In the genomic region with DNA sequence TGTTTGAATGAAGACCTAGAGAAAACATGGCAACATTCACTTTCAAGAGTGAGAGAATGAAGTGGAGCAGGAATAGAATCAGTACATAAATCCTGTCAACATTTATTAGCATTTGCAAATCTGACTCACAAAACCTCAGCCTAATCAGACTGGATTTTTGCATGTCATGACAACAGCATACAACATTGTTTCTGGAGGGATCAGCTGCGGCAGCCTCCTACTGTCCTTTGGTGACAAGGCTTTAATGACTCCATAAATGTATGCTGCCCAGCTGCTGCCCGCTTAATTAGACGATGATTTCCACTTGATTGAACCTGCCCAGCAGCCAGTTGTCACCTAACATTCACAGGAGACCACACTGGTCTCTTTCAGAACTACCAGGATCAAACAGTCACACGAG, we compare ENCODE assay signal across 16 cellular contexts. TPM values are rescaled to one million over a fixed set of nuclear protein-coding genes. Genes with fewer than 3 reads are reported as not detected.
A peak's percentile ranks its signal among the peaks of the same experiment; 100 is the strongest.
DNase-seq lines count a peak whose midpoint lies in the region; ATAC-seq and TF ChIP-seq lines count a peak whose summit lies in the region.
"Had no signal": no experiment of that assay in that cellular context is flagged by ENCODE, and none has a peak within 500 bp of the region (broad histone marks: within the 10 kb centered on the region; RNA-seq: fewer than 3 reads in every experiment).

No MANE protein-coding gene starts in this region.

- H3K9me3 ChIP-seq in smooth muscle cell (replicated peaks; ENCODE audit: low read depth) = no peaks in the 10 kb centered on the region
- H3K9me3 ChIP-seq: upper lobe of left lung had no signal

- H3K4me3 ChIP-seq in epithelial cell of esophagus (ENCODE audit: low read length) (no peak overlapping the region), smooth muscle cell (no peak overlapping the region)
- H3K4me3 ChIP-seq: upper lobe of left lung had no signal

- no peak overlapping the region for H2AFZ ChIP-seq in smooth muscle cell (ENCODE audit: low read depth)

- peaks cover 25% of the 10 kb centered on the region for H4K20me1 ChIP-seq in smooth muscle cell (ENCODE audit: low read depth)

- H3K4me3 Mint-ChIP-seq in immature natural killer cell = no peak overlapping the region
- H3K4me3 Mint-ChIP-seq: activated T-cell treated with anti-CD3 and anti-CD28 coated beads, Interleukin-2, amount 50 U/mL, for 4 hours had no signal

- H3K36me3 ChIP-seq in smooth muscle cell (ENCODE audit: low read depth) = no peaks in the 10 kb centered on the region

- no peaks in the 10 kb centered on the region for H3K27me3 ChIP-seq in smooth muscle cell (ENCODE audit: low read depth)
- H3K27me3 ChIP-seq: upper lobe of left lung had no signal

- no peaks in the 10 kb centered on the region for H3K4me1 ChIP-seq in smooth muscle cell (ENCODE audit: low read depth)
- H3K4me1 ChIP-seq: upper lobe of left lung had no signal

- peak overlapping the region; percentile 56 for H3K9ac ChIP-seq in smooth muscle cell (ENCODE audit: low read depth)

- TF ChIP-seq CTCF in epithelial cell of esophagus (IDR thresholded peaks at IDR 0.05; ENCODE audit: insufficient read depth, low read depth, low read length, missing control alignments) (no peak), smooth muscle cell (IDR thresholded peaks at IDR 0.05; ENCODE audit: borderline replicate concordance, insufficient read depth, poor library complexity, severe bottlenecking) (no peak)

- no peak overlapping the region for H3K27ac Mint-ChIP-seq in immature natural killer cell

- 44% methylated on average over 4 of the region's 4 CpGs for WGBS in smooth muscle cell (ENCODE audit: low lambda C conversion rate)

- peak; percentile 11 for DNase-seq in NCI-H2227 (lab: John Stamatoyannopoulos, UW; ENCODE audit: unreplicated experiment)
- no peak for DNase-seq in NCI-H2227 treated with DMSO at 0.1 percent for 48 hours (lab: John Stamatoyannopoulos, UW)
- DNase-seq in NCI-H748 (lab: John Stamatoyannopoulos, UW; ENCODE audit: unreplicated experiment) = peak; percentile 76
- DNase-seq in epithelial cell of esophagus (ENCODE audit: low read depth) = peak; percentile 80
- no peak for DNase-seq in smooth muscle cell (lab: John Stamatoyannopoulos, UW; ENCODE audit: unreplicated experiment)
- no peak for DNase-seq in immature natural killer cell
- DNase-seq: activated T-cell treated with anti-CD3 and anti-CD28 coated beads, Interleukin-2, amount 50 U/mL, for 4 hours; effector CD8-positive, alpha-beta T cell; NCI-H1436; nucleus accumbens; stimulated activated CD4-positive, alpha-beta T cell treated with anti-CD3 and anti-CD28 coated beads, Interleukin-12 subunit alpha, Interleukin-12 subunit beta, amount 100 ng/mL, for 4 hours; T-helper 1 cell; upper lobe of left lung had no signal

- peak overlapping the region; percentile 62 for H3K4me2 ChIP-seq in smooth muscle cell

- H3K36me3 Mint-ChIP-seq in immature natural killer cell = peaks cover 0 to 4% (median 0%) of the 10 kb centered on the region in 3 donors

- peak overlapping the region; percentile 73 for H3K27ac ChIP-seq in smooth muscle cell (ENCODE audit: low read depth)
- H3K27ac ChIP-seq: upper lobe of left lung had no signal

- H3K79me2 ChIP-seq in smooth muscle cell (ENCODE audit: low read depth) = peaks cover 41% of the 10 kb centered on the region

- H3K9me3 Mint-ChIP-seq in immature natural killer cell = no peaks in the 10 kb centered on the region
- H3K9me3 Mint-ChIP-seq: activated T-cell treated with anti-CD3 and anti-CD28 coated beads, Interleukin-2, amount 50 U/mL, for 4 hours had no signal

- ATAC-seq in HG03196 (IDR thresholded peaks at IDR 0.05; ENCODE audit: unreplicated experiment) (no peak), HG02798 (IDR thresholded peaks at IDR 0.05; ENCODE audit: poor library complexity, unreplicated experiment) (no peak)
- ATAC-seq: activated T-cell treated with anti-CD3 and anti-CD28 coated beads, Interleukin-2, amount 50 U/mL, for 4 hours; HCT116 had no signal

- no peaks in the 10 kb centered on the region for H3K4me1 Mint-ChIP-seq in immature natural killer cell

- H3F3A ChIP-seq in smooth muscle cell (ENCODE audit: low read depth) = peaks cover 9% of the 10 kb centered on the region

- no peaks in the 10 kb centered on the region for H3K27me3 Mint-ChIP-seq in immature natural killer cell (ENCODE audit: low read depth in 3 of 3)

RNA-seq across cellular contexts. Expression of gene EBPL, which starts 9.4 kb away (rescaled TPM):
- 108 and 114 TPM in 2 replicates for total RNA-seq in smooth muscle cell
- polyA plus RNA-seq in smooth muscle cell (75.3 and 86.5 TPM in 2 replicates), immature natural killer cell (10 to 100 TPM; 47.3 to 53.6 (median 49.6) TPM)

RNA-seq across cellular contexts. Expression of gene ARL11, which starts 53.5 kb away (rescaled TPM):
- total RNA-seq in smooth muscle cell = 0.13 TPM in 1 of 2 replicates, not detected in the other
- polyA plus RNA-seq in smooth muscle cell (0.17 TPM in 1 of 2 replicates, not detected in the other), immature natural killer cell (1 to 10 TPM in 1 of 3 donors, under 1 TPM in 2; 0.27 to 1.3 (median 0.38) TPM)

Comparison
In these comparisons a context has a peak if more than half of its experiments do, and no peak if none do; other contexts are left out.
1. DNase-seq: peak in NCI-H2227 (single experiment), NCI-H748 (single experiment) and epithelial cell of esophagus (single experiment); none in NCI-H2227 treated with DMSO at 0.1 percent for 48 hours (single experiment), smooth muscle cell (single experiment) and immature natural killer cell (0 of 3).